ENCODE assay signal across 16 cellular contexts in genomic region chr12:8449293-8449944, GRCh38. TPM values are rescaled to one million over a fixed set of nuclear protein-coding genes. Genes with fewer than 3 reads are reported as not detected.
A peak's percentile ranks its signal among the peaks of the same experiment; 100 is the strongest.
DNase-seq lines count a peak whose midpoint lies in the region; ATAC-seq and TF ChIP-seq lines count a peak whose summit lies in the region.
"Had no signal": no experiment of that assay in that cellular context is flagged by ENCODE, and none has a peak within 500 bp of the region (broad histone marks: within the 10 kb centered on the region; RNA-seq: fewer than 3 reads in every experiment).

No MANE protein-coding gene starts in this region.

- H4K91ac ChIP-seq in neuronal stem cell (ENCODE audit: low read depth, low read length, poor library complexity): no peak overlapping the region

- H3K18ac ChIP-seq in neuronal stem cell (ENCODE audit: low read length): no peak overlapping the region

- H3K27ac Mint-ChIP-seq in endodermal cell: no peak overlapping the region
- H3K27ac Mint-ChIP-seq: activated naive CD8-positive, alpha-beta T cell had no signal

- H2BK15ac ChIP-seq in neuronal stem cell (ENCODE audit: low read length): no peak overlapping the region

- no peak overlapping the region for H3K4ac ChIP-seq in neuronal stem cell (ENCODE audit: low read length)

- H3K36me3 ChIP-seq in endodermal cell (ENCODE audit: control insufficient read depth, insufficient read depth, low read length): no peaks in the 10 kb centered on the region
- H3K36me3 ChIP-seq in neuronal stem cell (replicated peaks in 1 of 2; ENCODE audit: control insufficient read depth in 2 of 2, insufficient read depth in 2 of 2, low read length in 2 of 2): no peaks in the 10 kb centered on the region
- H3K36me3 ChIP-seq: BLaER1 had no signal

- no peaks in the 10 kb centered on the region for H3K9me3 ChIP-seq in endodermal cell (ENCODE audit: control insufficient read depth, low read length)
- peaks cover 0 to 1% of the 10 kb centered on the region in 2 donors for H3K9me3 ChIP-seq in neuronal stem cell (replicated peaks in 1 of 2; ENCODE audit: control insufficient read depth in 2 of 2, insufficient read depth in 1 of 2, low read depth in 1 of 2, low read length in 2 of 2)
- H3K9me3 ChIP-seq: BLaER1 had no signal

- H2BK5ac ChIP-seq in neuronal stem cell (ENCODE audit: low read length): no peak overlapping the region

- H3K4me3 Mint-ChIP-seq in endodermal cell: no peak overlapping the region
- H3K4me3 Mint-ChIP-seq: activated naive CD8-positive, alpha-beta T cell; naive B cell had no signal

- H3K4me3 ChIP-seq in endodermal cell (ENCODE audit: low read length) (no peak overlapping the region), neuronal stem cell (ENCODE audit: low read length in 2 of 2) (no peak overlapping the region)
- H3K4me3 ChIP-seq: BLaER1 had no signal

- H2BK12ac ChIP-seq in neuronal stem cell (ENCODE audit: low read length): no peak overlapping the region

- H3K23ac ChIP-seq in neuronal stem cell (ENCODE audit: low read depth, low read length, poor library complexity): no peak overlapping the region

- DNase-seq in endodermal cell: peak; percentile 58
- DNase-seq in neuronal stem cell (ENCODE audit: low spot score): no peak
- DNase-seq in GDM1 (lab: John Stamatoyannopoulos, UW): no peak
- DNase-seq in stimulated activated naive CD4-positive, alpha-beta T cell treated with Interleukin-2 at 50 U/mL for 16 hours (lab: John Stamatoyannopoulos, UW): no peak
- DNase-seq: central memory CD4-positive, alpha-beta T cell; DMS79 treated with DMSO at 0.1 percent for 48 hours; GOT3; naive B cell; NCI-H2029; Right ventricle myocardium superior had no signal

- no peaks in the 10 kb centered on the region for H3K9me3 Mint-ChIP-seq in endodermal cell
- H3K9me3 Mint-ChIP-seq: naive B cell had no signal

- H2BK120ac ChIP-seq in neuronal stem cell (ENCODE audit: low read depth, low read length): no peak overlapping the region

- no peaks in the 10 kb centered on the region for H3K27me3 Mint-ChIP-seq in endodermal cell (ENCODE audit: insufficient read depth)

- peak overlapping the region; percentile 9 for H2AFZ ChIP-seq in neuronal stem cell (ENCODE audit: low read length)

- TF ChIP-seq CTCF in endodermal cell (conservative IDR thresholded peaks at IDR 0.05): no peak

- H3K27me3 ChIP-seq in endodermal cell (ENCODE audit: control insufficient read depth, insufficient read depth, low read length, poor library complexity, severe bottlenecking): no peaks in the 10 kb centered on the region
- no peaks in the 10 kb centered on the region for H3K27me3 ChIP-seq in neuronal stem cell (ENCODE audit: control insufficient read depth in 3 of 3, insufficient read depth in 3 of 3, low read depth in 1 of 3, low read length in 3 of 3)
- H3K27me3 ChIP-seq: BLaER1 had no signal

- peak; percentile 57 for ATAC-seq in GM18511 (IDR thresholded peaks at IDR 0.05; ENCODE audit: unreplicated experiment)
- peak; percentile 45 for ATAC-seq in HG03175 (IDR thresholded peaks at IDR 0.05; ENCODE audit: unreplicated experiment)
- ATAC-seq in GM19452 (IDR thresholded peaks at IDR 0.05; ENCODE audit: unreplicated experiment): no peak

- no peak overlapping the region for H4K8ac ChIP-seq in neuronal stem cell (ENCODE audit: low read depth, low read length)

- H3K9ac ChIP-seq in endodermal cell (ENCODE audit: extremely low read depth, low read length, poor library complexity, severe bottlenecking) (no peak overlapping the region), neuronal stem cell (ENCODE audit: low read depth, low read length, poor library complexity) (no peak overlapping the region)
- H3K9ac ChIP-seq: BLaER1 had no signal

- peaks cover 17% of the 10 kb centered on the region for H3K4me1 Mint-ChIP-seq in endodermal cell
- H3K4me1 Mint-ChIP-seq: naive B cell had no signal

- no peak overlapping the region for H3K4me2 ChIP-seq in neuronal stem cell (ENCODE audit: insufficient read depth, low read length, poor library complexity, severe bottlenecking)
- H3K4me2 ChIP-seq: BLaER1 had no signal

- no peak overlapping the region for H3K27ac ChIP-seq in endodermal cell (ENCODE audit: low read depth, low read length)
- H3K27ac ChIP-seq in neuronal stem cell (replicated peaks; ENCODE audit: low read length): no peak overlapping the region
- H3K27ac ChIP-seq: BLaER1 had no signal

- no peak overlapping the region for H2AK5ac ChIP-seq in neuronal stem cell (ENCODE audit: low read depth, low read length)

- 61 to 72% methylated on average over 3 to 11 of the region's 16 CpGs for WGBS in endodermal cell (ENCODE audit: insufficient coverage in 1 of 2, insufficient read length in 1 of 2), 2 experiments
- WGBS in neuronal stem cell (ENCODE audit: extremely low coverage in 2 of 2, insufficient read length in 2 of 2, insufficient replicate concordance in 1 of 2), 2 donors: no CpG with 5 or more reads among the region's 16 CpGs

- H3K14ac ChIP-seq in neuronal stem cell (ENCODE audit: low read length): no peak overlapping the region

- H3K36me3 Mint-ChIP-seq in endodermal cell (ENCODE audit: low read depth): no peaks in the 10 kb centered on the region
- H3K36me3 Mint-ChIP-seq: activated naive CD8-positive, alpha-beta T cell; naive B cell had no signal

- H3K4me1 ChIP-seq in endodermal cell (ENCODE audit: control insufficient read depth, insufficient read depth, low read length): no peaks in the 10 kb centered on the region
- no peaks in the 10 kb centered on the region for H3K4me1 ChIP-seq in neuronal stem cell (ENCODE audit: control insufficient read depth in 2 of 2, insufficient read depth in 1 of 2, low read depth in 1 of 2, low read length in 2 of 2)
- H3K4me1 ChIP-seq: BLaER1 had no signal

- no peaks in the 10 kb centered on the region for H3K79me1 ChIP-seq in neuronal stem cell (ENCODE audit: low read depth, low read length)

RNA-seq across cellular contexts. Expression of gene CLEC6A, which starts 6.3 kb away (rescaled TPM):
- under 1 TPM in 1 of 2 donors, not detected in 1; 0.20 TPM for total RNA-seq in endodermal cell
- not detected for polyA plus RNA-seq in endodermal cell (2013, experiment 1 of 2)
- polyA plus RNA-seq in endodermal cell (2013, experiment 2 of 2): not detected
- 0.01 TPM for polyA plus RNA-seq in neuronal stem cell (2013, experiment 1 of 2)
- polyA plus RNA-seq in neuronal stem cell (2013, experiment 2 of 2): not detected
- total RNA-seq: glomerular endothelial cell, Right ventricle myocardium superior had no signal
